ENCODE assay signal across 10 cellular contexts in the genomic region with DNA sequence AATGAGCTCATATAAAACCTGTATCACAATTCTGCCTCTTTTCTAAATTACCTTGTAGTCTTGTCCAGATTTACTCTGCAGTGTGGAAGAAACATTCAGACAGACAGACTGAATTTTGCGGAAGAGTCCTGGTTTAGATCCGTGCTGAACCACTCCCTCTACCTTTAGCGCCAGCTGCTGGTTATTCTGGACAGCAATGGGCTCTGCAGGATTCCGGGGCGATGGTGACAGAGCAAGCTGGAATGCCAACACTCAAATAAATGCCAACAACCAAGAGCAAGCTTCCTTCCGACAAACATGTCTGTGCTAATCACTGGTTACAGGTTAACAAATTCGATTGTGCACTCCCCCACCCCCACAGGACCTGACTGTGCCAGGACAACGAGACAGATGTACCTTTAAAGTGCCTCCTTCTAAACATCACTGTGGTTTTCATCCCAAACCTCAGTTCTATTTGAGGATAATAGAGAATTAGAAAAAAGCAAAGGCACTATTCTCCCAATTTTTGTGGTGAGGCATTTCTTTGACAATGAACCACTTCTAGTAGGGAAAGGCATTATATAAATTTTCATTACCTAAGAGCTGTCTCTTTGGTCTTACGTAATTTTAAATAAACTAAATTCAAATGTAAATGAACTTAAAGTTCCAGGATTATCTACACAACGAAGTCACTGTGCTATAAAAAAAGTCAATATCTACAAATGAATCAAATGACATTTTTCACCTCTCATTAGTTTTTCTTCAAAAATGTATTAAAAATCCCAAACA.
A peak's percentile ranks its signal among the peaks of the same experiment; 100 is the strongest.
DNase-seq lines count a peak whose midpoint lies in the region; ATAC-seq, FAIRE-seq and TF ChIP-seq lines count a peak whose summit lies in the region.
"Had no signal": no experiment of that assay in that cellular context is flagged by ENCODE, and none has a peak within 500 bp of the region (broad histone marks: within the 10 kb centered on the region; RNA-seq: fewer than 3 reads in every experiment).

No MANE protein-coding gene starts in this region.

- no peaks in the 10 kb centered on the region for H3K27me3 Mint-ChIP-seq in progenitor cell of endocrine pancreas
- H3K27me3 Mint-ChIP-seq: dendritic cell treated with granulocyte-macrophage colony-stimulating factor and Interleukin-4, amounts not matched to agents 40 ng/mL and 50 ng/mL, for 4 days had no signal

- TF ChIP-seq CTCF in foreskin fibroblast (IDR thresholded peaks at IDR 0.05; ENCODE audit: low read depth, low read length) = peak; percentile 43
- TF ChIP-seq CTCF in progenitor cell of endocrine pancreas (IDR thresholded peaks at IDR 0.05; ENCODE audit: unreplicated experiment) = peak; percentile 53

- no peak overlapping the region for H3K27ac Mint-ChIP-seq in progenitor cell of endocrine pancreas
- H3K27ac Mint-ChIP-seq: dendritic cell treated with granulocyte-macrophage colony-stimulating factor and Interleukin-4, amounts not matched to agents 40 ng/mL and 50 ng/mL, for 4 days had no signal

- H3K4me1 Mint-ChIP-seq in progenitor cell of endocrine pancreas (ENCODE audit: low read depth) = peaks cover 26% of the 10 kb centered on the region

- ATAC-seq in HG02885 (IDR thresholded peaks at IDR 0.05; ENCODE audit: poor library complexity, unreplicated experiment) (no peak), HG02973 (IDR thresholded peaks at IDR 0.05; ENCODE audit: unreplicated experiment) (no peak)

- H3K9me3 Mint-ChIP-seq in progenitor cell of endocrine pancreas (ENCODE audit: low read depth) = no peaks in the 10 kb centered on the region
- H3K9me3 Mint-ChIP-seq: dendritic cell treated with granulocyte-macrophage colony-stimulating factor and Interleukin-4, amounts not matched to agents 40 ng/mL and 50 ng/mL, for 4 days had no signal

- H3K4me3 Mint-ChIP-seq in progenitor cell of endocrine pancreas (ENCODE audit: low read depth) = no peak overlapping the region
- H3K4me3 Mint-ChIP-seq: dendritic cell treated with granulocyte-macrophage colony-stimulating factor and Interleukin-4, amounts not matched to agents 40 ng/mL and 50 ng/mL, for 4 days had no signal

- FAIRE-seq in TTC549 (lab: Jason Lieb, UNC) = peak; percentile 83

- peaks cover 20% of the 10 kb centered on the region for H3K36me3 Mint-ChIP-seq in progenitor cell of endocrine pancreas (ENCODE audit: insufficient read depth)

- H3K4me3 ChIP-seq in foreskin fibroblast (ENCODE audit: low read depth in 1 of 2, low read length in 2 of 2) = no peak overlapping the region

- DNase-seq in GM03348 (ENCODE audit: low spot score) (peak; percentile 36), foreskin fibroblast (peak; percentile 17 to 53), progenitor cell of endocrine pancreas (ENCODE audit: low spot score, unreplicated experiment) (no peak), GM19238 (ENCODE audit: insufficient read length, low spot score) (no peak), retina (no peak)
- DNase-seq: occipital lobe had no signal

Comparison
In these comparisons a context has a peak if more than half of its experiments do, and no peak if none do; other contexts are left out.
1. DNase-seq: peak in GM03348 (single experiment) and foreskin fibroblast (2 of 2); none in progenitor cell of endocrine pancreas (single experiment), GM19238 (single experiment) and retina (single experiment).